Comparison of ENCODE assay signal across 9 cellular contexts in the genomic region with DNA sequence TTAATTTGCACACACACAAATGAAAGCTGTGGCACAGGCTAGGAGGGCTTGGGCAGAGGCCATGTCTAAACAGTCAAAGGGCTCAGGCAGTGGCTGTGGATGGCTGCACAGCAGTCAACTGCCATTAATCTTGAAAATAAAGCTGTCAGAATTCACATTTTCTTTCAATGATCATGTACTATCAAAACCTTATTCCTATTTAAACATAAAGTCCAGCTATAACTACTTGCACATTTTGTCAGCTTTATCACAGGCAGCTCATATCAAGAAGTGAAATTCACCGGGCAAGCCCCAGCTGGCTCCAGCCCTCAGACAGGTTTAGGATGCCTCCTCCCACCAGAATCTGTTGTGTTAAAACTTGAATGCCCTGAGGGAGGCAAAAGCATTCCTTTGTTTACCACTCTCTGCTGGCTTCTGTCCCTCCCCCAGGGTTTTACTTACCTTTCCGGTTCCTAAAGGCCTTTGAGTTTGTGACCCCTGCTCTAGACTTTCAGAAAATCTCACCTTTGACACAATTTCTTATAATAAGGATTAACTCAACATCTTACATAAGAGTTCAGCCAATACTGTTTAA. TPM values are rescaled to one million over a fixed set of nuclear protein-coding genes. Genes with fewer than 3 reads are reported as not detected.
DNase-seq lines count a peak whose midpoint lies in the region; ATAC-seq, FAIRE-seq and TF ChIP-seq lines count a peak whose summit lies in the region.
"Had no signal": no experiment of that assay in that cellular context is flagged by ENCODE, and none has a peak within 500 bp of the region (broad histone marks: within the 10 kb centered on the region; RNA-seq: fewer than 3 reads in every experiment).

No MANE protein-coding gene starts in this region.

- no peaks in the 10 kb centered on the region for H3K27me3 Mint-ChIP-seq in astrocyte (ENCODE audit: low read depth, unreplicated experiment)
- H3K27me3 Mint-ChIP-seq in naive thymus-derived CD4-positive, alpha-beta T cell = peaks cover 0 to 4% (median 0%) of the 10 kb centered on the region in 5 donors

- TF ChIP-seq CTCF in astrocyte (IDR thresholded peaks at IDR 0.05; ENCODE audit: insufficient read depth, low read depth, low read length) = no peak
- TF ChIP-seq CTCF in upper lobe of left lung (IDR thresholded peaks at IDR 0.05) = no peak

- peaks cover 40% of the 10 kb centered on the region for H3K4me1 Mint-ChIP-seq in astrocyte (ENCODE audit: low read depth, unreplicated experiment)
- H3K4me1 Mint-ChIP-seq in naive thymus-derived CD4-positive, alpha-beta T cell = peaks cover 0 to 3% (median 2%) of the 10 kb centered on the region in 7 donors
- H3K4me1 Mint-ChIP-seq in stimulated activated effector memory CD8-positive, alpha-beta T cell treated with anti-CD3 and anti-CD28 coated beads, Interleukin-12 subunit alpha, Interleukin-12 subunit beta, amount 100 ng/mL, for 72 hours = peaks cover under 1% of the 10 kb centered on the region

- peak; percentile 50 for ATAC-seq in HG02885 (IDR thresholded peaks at IDR 0.05; ENCODE audit: poor library complexity, unreplicated experiment)
- no peak for ATAC-seq in naive thymus-derived CD4-positive, alpha-beta T cell
- ATAC-seq in stimulated activated effector memory CD8-positive, alpha-beta T cell treated with anti-CD3 and anti-CD28 coated beads, Interleukin-12 subunit alpha, Interleukin-12 subunit beta, amount 100 ng/mL, for 72 hours = no peak
- ATAC-seq in upper lobe of left lung (ENCODE audit: low FRiP score in 2 of 2) = no peak

- TF ChIP-seq POLR2A in upper lobe of left lung (IDR thresholded peaks at IDR 0.05) = no peak

- no peak for TF ChIP-seq EP300 in upper lobe of left lung (IDR thresholded peaks at IDR 0.05)

- POLR2A ChIA-PET in naive thymus-derived CD4-positive, alpha-beta T cell (lab: Charles Lee) = no interaction called here

- H4K5ac ChIP-seq in mesendoderm (ENCODE audit: low read length) = no peak overlapping the region

- H3K27ac Mint-ChIP-seq in astrocyte (ENCODE audit: unreplicated experiment) = peak overlapping the region; percentile 15
- no peak overlapping the region for H3K27ac Mint-ChIP-seq in naive thymus-derived CD4-positive, alpha-beta T cell
- H3K27ac Mint-ChIP-seq in stimulated activated effector memory CD8-positive, alpha-beta T cell treated with anti-CD3 and anti-CD28 coated beads, Interleukin-12 subunit alpha, Interleukin-12 subunit beta, amount 100 ng/mL, for 72 hours = no peak overlapping the region

- no peaks in the 10 kb centered on the region for H3K36me3 Mint-ChIP-seq in astrocyte (ENCODE audit: low read depth, unreplicated experiment)
- H3K36me3 Mint-ChIP-seq in naive thymus-derived CD4-positive, alpha-beta T cell = no peaks in the 10 kb centered on the region
- no peaks in the 10 kb centered on the region for H3K36me3 Mint-ChIP-seq in stimulated activated effector memory CD8-positive, alpha-beta T cell treated with anti-CD3 and anti-CD28 coated beads, Interleukin-12 subunit alpha, Interleukin-12 subunit beta, amount 100 ng/mL, for 72 hours

- CTCF ChIA-PET in naive thymus-derived CD4-positive, alpha-beta T cell (lab: Charles Lee) = no interaction called here

- H3K9me3 ChIP-seq in astrocyte (ENCODE audit: insufficient read depth, low read depth, low read length) (no peaks in the 10 kb centered on the region), upper lobe of left lung (no peaks in the 10 kb centered on the region)
- no peaks in the 10 kb centered on the region for H3K9me3 ChIP-seq in naive thymus-derived CD4-positive, alpha-beta T cell (ENCODE audit: control insufficient read depth in 2 of 3, low read length in 3 of 3)

- H3K4me1 ChIP-seq in astrocyte (ENCODE audit: insufficient read depth, low read length) (peaks cover 13% of the 10 kb centered on the region), mesendoderm (ENCODE audit: control insufficient read depth, low read depth, low read length) (peaks cover 4% of the 10 kb centered on the region), upper lobe of left lung (peaks cover 0 to 11% (median 0%) of the 10 kb centered on the region in 4 donors)
- peaks cover 0 to 2% of the 10 kb centered on the region in 2 donors for H3K4me1 ChIP-seq in naive thymus-derived CD4-positive, alpha-beta T cell (ENCODE audit: control insufficient read depth in 2 of 2, insufficient read depth in 2 of 2, low read length in 2 of 2)
- H3K4me1 ChIP-seq: parathyroid adenoma had no signal

- H3K4me3 ChIP-seq in astrocyte (ENCODE audit: insufficient read depth, low read depth, low read length) = no peak overlapping the region
- H3K4me3 ChIP-seq in mesendoderm (ENCODE audit: low read length) = no peak overlapping the region
- H3K4me3 ChIP-seq in naive thymus-derived CD4-positive, alpha-beta T cell (ENCODE audit: low read length) = no peak overlapping the region
- H3K4me3 ChIP-seq in upper lobe of left lung = no peak overlapping the region

- H3K36me3 ChIP-seq in astrocyte (ENCODE audit: insufficient read depth, low read length) (no peaks in the 10 kb centered on the region), mesendoderm (ENCODE audit: control insufficient read depth, insufficient read depth, low read length) (no peaks in the 10 kb centered on the region), upper lobe of left lung (no peaks in the 10 kb centered on the region)
- H3K36me3 ChIP-seq in naive thymus-derived CD4-positive, alpha-beta T cell (ENCODE audit: control insufficient read depth in 2 of 3, insufficient read depth in 3 of 3, low read length in 3 of 3) = no peaks in the 10 kb centered on the region

- H3K9ac ChIP-seq in astrocyte (ENCODE audit: low read length) (no peak overlapping the region), mesendoderm (ENCODE audit: low read length) (no peak overlapping the region)
- H3K9ac ChIP-seq: parathyroid adenoma had no signal

- peak; percentile 58 for DNase-seq in GM04504 (ENCODE audit: low read depth)
- no peak for DNase-seq in astrocyte (ENCODE audit: low read depth)
- DNase-seq in mesendoderm = peak; percentile 93
- DNase-seq in effector CD4-positive, alpha-beta T cell = no peak
- DNase-seq in naive thymus-derived CD4-positive, alpha-beta T cell = no peak
- DNase-seq in stimulated activated effector memory CD8-positive, alpha-beta T cell treated with anti-CD3 and anti-CD28 coated beads, Interleukin-12 subunit alpha, Interleukin-12 subunit beta, amount 100 ng/mL, for 72 hours (ENCODE audit: low spot score in 2 of 2) = no peak
- no peak for DNase-seq in upper lobe of left lung

- no peak overlapping the region for H2BK5ac ChIP-seq in mesendoderm (ENCODE audit: low read length)

- H3K9me3 Mint-ChIP-seq in astrocyte (ENCODE audit: unreplicated experiment) = no peaks in the 10 kb centered on the region
- H3K9me3 Mint-ChIP-seq in naive thymus-derived CD4-positive, alpha-beta T cell = no peaks in the 10 kb centered on the region
- no peaks in the 10 kb centered on the region for H3K9me3 Mint-ChIP-seq in stimulated activated effector memory CD8-positive, alpha-beta T cell treated with anti-CD3 and anti-CD28 coated beads, Interleukin-12 subunit alpha, Interleukin-12 subunit beta, amount 100 ng/mL, for 72 hours

- no peak overlapping the region for H3K18ac ChIP-seq in mesendoderm (ENCODE audit: low read length)

- H3K79me2 ChIP-seq in astrocyte (ENCODE audit: insufficient read depth, low read length) = no peaks in the 10 kb centered on the region
- no peaks in the 10 kb centered on the region for H3K79me2 ChIP-seq in mesendoderm (ENCODE audit: control insufficient read depth, insufficient read depth, low read length)
- H3K79me2 ChIP-seq: parathyroid adenoma had no signal

- H3K56ac ChIP-seq in mesendoderm (ENCODE audit: low read length) = no peak overlapping the region

- H2BK120ac ChIP-seq in mesendoderm (ENCODE audit: low read depth, low read length) = no peak overlapping the region

- no peak overlapping the region for H2BK15ac ChIP-seq in mesendoderm (replicated peaks; ENCODE audit: low read depth)

- H4K20me1 ChIP-seq in astrocyte (ENCODE audit: insufficient read depth, low read length) = no peaks in the 10 kb centered on the region

- H3K23ac ChIP-seq in mesendoderm (ENCODE audit: low read length) = no peak overlapping the region

- H2AK5ac ChIP-seq in mesendoderm (ENCODE audit: low read length) = no peak overlapping the region

- H3K27ac ChIP-seq in astrocyte (ENCODE audit: low read depth, low read length) (no peak overlapping the region), mesendoderm (ENCODE audit: low read depth, low read length) (no peak overlapping the region), upper lobe of left lung (no peak overlapping the region)
- no peak overlapping the region for H3K27ac ChIP-seq in naive thymus-derived CD4-positive, alpha-beta T cell (ENCODE audit: low read depth, low read length)
- H3K27ac ChIP-seq: parathyroid adenoma had no signal

- WGBS in mesendoderm (ENCODE audit: extremely low coverage, insufficient coverage, low lambda C conversion rate) = no CpG with 5 or more reads among the region's 2 CpGs
- WGBS in upper lobe of left lung, 2 donors = 68 to 73% methylated on average over 2 of the region's 2 CpGs

- H3K4me2 ChIP-seq in astrocyte (ENCODE audit: low read length) (no peak overlapping the region), mesendoderm (ENCODE audit: low read length) (no peak overlapping the region)

- H3K27me3 ChIP-seq in astrocyte (ENCODE audit: insufficient read depth, low read length) (no peaks in the 10 kb centered on the region), mesendoderm (ENCODE audit: insufficient read depth, low read length, poor library complexity) (no peaks in the 10 kb centered on the region), upper lobe of left lung (no peaks in the 10 kb centered on the region)
- H3K27me3 ChIP-seq in naive thymus-derived CD4-positive, alpha-beta T cell (ENCODE audit: control insufficient read depth in 2 of 2, insufficient read depth in 2 of 2, low read length in 2 of 2) = no peaks in the 10 kb centered on the region

- peak; percentile 37 for FAIRE-seq in astrocyte (lab: Jason Lieb, UNC)

- no peak overlapping the region for H3K4me3 Mint-ChIP-seq in astrocyte (ENCODE audit: unreplicated experiment)
- H3K4me3 Mint-ChIP-seq in naive thymus-derived CD4-positive, alpha-beta T cell = no peak overlapping the region
- H3K4me3 Mint-ChIP-seq in stimulated activated effector memory CD8-positive, alpha-beta T cell treated with anti-CD3 and anti-CD28 coated beads, Interleukin-12 subunit alpha, Interleukin-12 subunit beta, amount 100 ng/mL, for 72 hours = no peak overlapping the region

- no peak overlapping the region for H2AFZ ChIP-seq in astrocyte (ENCODE audit: low read depth, low read length)
- H2AFZ ChIP-seq: parathyroid adenoma had no signal

- intact Hi-C loops in naive thymus-derived CD4-positive, alpha-beta T cell (cut with micrococcal nuclease) = no loop called here

- no peak overlapping the region for H3K4ac ChIP-seq in mesendoderm (ENCODE audit: low read depth, low read length)

- H4K8ac ChIP-seq in mesendoderm (ENCODE audit: low read depth, low read length) = no peak overlapping the region

- no peaks in the 10 kb centered on the region for H3K79me1 ChIP-seq in mesendoderm (ENCODE audit: low read length)

RNA-seq across cellular contexts. Expression of gene GRAMD2B, which starts 54.9 kb away (rescaled TPM):
- total RNA-seq in astrocyte (29.1 and 34.4 TPM in 2 replicates), upper lobe of left lung (10 to 100 TPM; 11.3 to 70.4 (median 17.7) TPM)
- 5.6 TPM for polyA plus RNA-seq in mesendoderm (2013, experiment 1 of 2)
- polyA plus RNA-seq in mesendoderm (2013, experiment 2 of 2) = 4.7 TPM
- total RNA-seq in naive thymus-derived CD4-positive, alpha-beta T cell = 1 to 10 TPM; 5.2 to 9.6 (median 7.1) TPM
- polyA plus RNA-seq in naive thymus-derived CD4-positive, alpha-beta T cell = 1 to 10 TPM; 3.8 to 9.8 TPM

Comparison
In these comparisons a context has a peak if more than half of its experiments do, and no peak if none do; other contexts are left out.
1. DNase-seq: peak in GM04504 (single experiment) and mesendoderm (single experiment); none in astrocyte (single experiment), effector CD4-positive, alpha-beta T cell (single experiment), naive thymus-derived CD4-positive, alpha-beta T cell (0 of 9), stimulated activated effector memory CD8-positive, alpha-beta T cell treated with anti-CD3 and anti-CD28 coated beads, Interleukin-12 subunit alpha, Interleukin-12 subunit beta, amount 100 ng/mL, for 72 hours (0 of 2) and upper lobe of left lung (0 of 2).